ENCODE assay signal across 24 cellular contexts in genomic region chr13:68714292-68714691, GRCh38.
"Had no signal": no experiment of that assay in that cellular context is flagged by ENCODE, and none has a peak within 500 bp of the region (broad histone marks: within the 10 kb centered on the region; RNA-seq: fewer than 3 reads in every experiment).

No MANE protein-coding gene starts in this region.

- H3K9me3 ChIP-seq: adrenal gland, ascending aorta, gastroesophageal sphincter, lower lobe of right lung, neutrophil, pancreas, psoas muscle, right atrium auricular region, upper lobe of right lung had no signal

- H3K36me3 ChIP-seq: adrenal gland, ascending aorta, gastroesophageal sphincter, heart left ventricle, lower lobe of right lung, neutrophil, pancreas, right atrium auricular region, upper lobe of right lung had no signal

- H3K4me3 ChIP-seq: adrenal gland, ascending aorta, gastroesophageal sphincter, heart left ventricle, lower lobe of right lung, pancreas, psoas muscle, right atrium auricular region, upper lobe of right lung had no signal

- H3K27ac ChIP-seq: adrenal gland, ascending aorta, epithelial cell of prostate, gastroesophageal sphincter, heart left ventricle, lower lobe of right lung, neutrophil, pancreas, psoas muscle, right atrium auricular region, upper lobe of right lung had no signal

- ATAC-seq: activated naive CD4-positive, alpha-beta T cell treated with anti-CD3 and anti-CD28 coated beads, Interleukin-2, amount 50 U/mL, for 72 hours; activated T-helper 17 cell treated with anti-CD3 and anti-CD28 coated beads, Interleukin-2, amount 50 U/mL, for 72 hours; gastroesophageal sphincter; heart left ventricle; left lobe of liver; lower lobe of right lung; naive thymus-derived CD8-positive, alpha-beta T cell; pancreas; psoas muscle; upper lobe of right lung had no signal

- DNase-seq: activated CD4-positive, alpha-beta T cell treated with anti-CD3 and anti-CD28 coated beads, Interleukin-2, amount 50 U/mL, for 1 hour; activated T-cell treated with anti-CD3 and anti-CD28 coated beads, Interleukin-2, amount 50 U/mL, for 24 hours; adrenal gland; cerebellar nuclear complex; cortex of kidney; heart left ventricle; immature natural killer cell; lower lobe of right lung; naive thymus-derived CD8-positive, alpha-beta T cell; pancreas; psoas muscle; stimulated activated CD4-positive, alpha-beta T cell treated with anti-CD3 and anti-CD28 coated beads, Interleukin-4, amount 100 ng/mL, for 24 hours; stimulated activated naive CD4-positive, alpha-beta T cell treated with Interleukin-2 at 50 U/mL for 16 hours; T1000; upper lobe of right lung had no signal

- H3K4me1 ChIP-seq: adrenal gland, ascending aorta, gastroesophageal sphincter, heart left ventricle, lower lobe of right lung, pancreas, psoas muscle, right atrium auricular region, upper lobe of right lung had no signal

- FAIRE-seq: bronchial epithelial cell, pancreas had no signal

- H3K27me3 ChIP-seq: adrenal gland, ascending aorta, gastroesophageal sphincter, heart left ventricle, neutrophil, pancreas, right atrium auricular region, upper lobe of right lung had no signal
